In genomic region chr19:10361569-10362011, GRCh38 we compare ENCODE assay signal across 25 cellular contexts.
"Had no signal": no experiment of that assay in that cellular context is flagged by ENCODE, and none has a peak within 500 bp of the region (broad histone marks: within the 10 kb centered on the region; RNA-seq: fewer than 3 reads in every experiment).

No MANE protein-coding gene starts in this region.

- H3K4me1 Mint-ChIP-seq: activated B cell treated with CpG ODN at 0.5 μM for 24 hours; activated CD4-positive, alpha-beta T cell treated with anti-CD3 and anti-CD28 coated beads for 36 hours had no signal

- H3K4me3 Mint-ChIP-seq: activated B cell treated with CpG ODN at 0.5 μM for 24 hours; activated CD4-positive, alpha-beta T cell treated with anti-CD3 and anti-CD28 coated beads for 36 hours; activated CD8-positive, alpha-beta memory T cell treated with anti-CD3 and anti-CD28 coated beads, Interleukin-2, amount 10 ng/mL, durations not matched to agents 7 days and 5 days; activated CD8-positive, alpha-beta T cell treated with anti-CD3 and anti-CD28 coated beads, Interleukin-2, amount 10 ng/mL, durations not matched to agents 7 days and 5 days; activated naive CD8-positive, alpha-beta T cell; activated T-cell treated with anti-CD3 and anti-CD28 coated beads, Interleukin-2, amount 50 U/mL, for 72 hours; naive B cell had no signal

- H3K9me3 ChIP-seq: body of pancreas, colonic mucosa, psoas muscle, sigmoid colon, suprapubic skin, tibial artery had no signal

- H3K4me1 ChIP-seq: body of pancreas, colonic mucosa, parathyroid adenoma, psoas muscle, sigmoid colon, suprapubic skin, tibial artery had no signal

- H3K27me3 Mint-ChIP-seq: activated B cell treated with CpG ODN at 0.5 μM for 24 hours; activated CD4-positive, alpha-beta T cell treated with anti-CD3 and anti-CD28 coated beads for 36 hours; activated CD8-positive, alpha-beta memory T cell treated with anti-CD3 and anti-CD28 coated beads, Interleukin-2, amount 10 ng/mL, durations not matched to agents 7 days and 5 days; activated naive CD8-positive, alpha-beta T cell; naive B cell had no signal

- H3K27me3 ChIP-seq: body of pancreas, colonic mucosa, sigmoid colon, suprapubic skin, tibial artery had no signal

- ATAC-seq: activated CD4-positive, alpha-beta T cell treated with anti-CD3 and anti-CD28 coated beads for 36 hours; activated CD8-positive, alpha-beta memory T cell treated with anti-CD3 and anti-CD28 coated beads, Interleukin-2, amount 10 ng/mL, durations not matched to agents 7 days and 5 days; activated CD8-positive, alpha-beta T cell treated with anti-CD3 and anti-CD28 coated beads, Interleukin-2, amount 10 ng/mL, durations not matched to agents 7 days and 5 days; activated T-cell treated with anti-CD3 and anti-CD28 coated beads, Interleukin-2, amount 50 U/mL, for 72 hours; body of pancreas; left cardiac atrium; left ventricle myocardium superior; psoas muscle had no signal

- H3K27ac Mint-ChIP-seq: activated B cell treated with CpG ODN at 0.5 μM for 24 hours; activated CD4-positive, alpha-beta T cell treated with anti-CD3 and anti-CD28 coated beads for 36 hours; activated CD8-positive, alpha-beta memory T cell treated with anti-CD3 and anti-CD28 coated beads, Interleukin-2, amount 10 ng/mL, durations not matched to agents 7 days and 5 days; activated CD8-positive, alpha-beta T cell treated with anti-CD3 and anti-CD28 coated beads, Interleukin-2, amount 10 ng/mL, durations not matched to agents 7 days and 5 days; activated naive CD8-positive, alpha-beta T cell; activated T-cell treated with anti-CD3 and anti-CD28 coated beads, Interleukin-2, amount 50 U/mL, for 72 hours had no signal

- H3K79me2 ChIP-seq: parathyroid adenoma had no signal

- H3K9me3 Mint-ChIP-seq: activated B cell treated with CpG ODN at 0.5 μM for 24 hours; activated T-cell treated with anti-CD3 and anti-CD28 coated beads, Interleukin-2, amount 50 U/mL, for 72 hours; naive B cell had no signal

- H2AFZ ChIP-seq: parathyroid adenoma had no signal

- H3K4me3 ChIP-seq: body of pancreas, colonic mucosa, psoas muscle, sigmoid colon, suprapubic skin, tibial artery had no signal

- DNase-seq: activated B cell treated with CpG ODN at 0.5 μM for 24 hours; activated CD4-positive, alpha-beta T cell treated with anti-CD3 and anti-CD28 coated beads for 36 hours; activated CD8-positive, alpha-beta memory T cell treated with anti-CD3 and anti-CD28 coated beads, Interleukin-2, amount 10 ng/mL, durations not matched to agents 7 days and 5 days; activated CD8-positive, alpha-beta T cell treated with anti-CD3 and anti-CD28 coated beads, Interleukin-2, amount 10 ng/mL, durations not matched to agents 7 days and 5 days; activated naive CD4-positive, alpha-beta T cell treated with Interleukin-2 at 50 U/mL for 16 hours; activated T-cell treated with anti-CD3 and anti-CD28 coated beads, Interleukin-2, amount 50 U/mL, for 72 hours; aorta; body of pancreas; colonic mucosa; effector CD8-positive, alpha-beta T cell; glutamatergic neuron; left cardiac atrium; left ventricle myocardium superior; mammary epithelial cell; naive B cell; psoas muscle; sigmoid colon; small intestine; stimulated activated CD4-positive, alpha-beta T cell treated with anti-CD3 and anti-CD28 coated beads, Interleukin-2, amount 100 ng/mL, for 24 hours; stimulated activated naive CD4-positive, alpha-beta T cell; T-helper 2 cell; tibial artery had no signal

- H3K27ac ChIP-seq: body of pancreas, colonic mucosa, parathyroid adenoma, psoas muscle, sigmoid colon, suprapubic skin, tibial artery had no signal
